1 cellular context compared by ENCODE assay signal in the genomic region with DNA sequence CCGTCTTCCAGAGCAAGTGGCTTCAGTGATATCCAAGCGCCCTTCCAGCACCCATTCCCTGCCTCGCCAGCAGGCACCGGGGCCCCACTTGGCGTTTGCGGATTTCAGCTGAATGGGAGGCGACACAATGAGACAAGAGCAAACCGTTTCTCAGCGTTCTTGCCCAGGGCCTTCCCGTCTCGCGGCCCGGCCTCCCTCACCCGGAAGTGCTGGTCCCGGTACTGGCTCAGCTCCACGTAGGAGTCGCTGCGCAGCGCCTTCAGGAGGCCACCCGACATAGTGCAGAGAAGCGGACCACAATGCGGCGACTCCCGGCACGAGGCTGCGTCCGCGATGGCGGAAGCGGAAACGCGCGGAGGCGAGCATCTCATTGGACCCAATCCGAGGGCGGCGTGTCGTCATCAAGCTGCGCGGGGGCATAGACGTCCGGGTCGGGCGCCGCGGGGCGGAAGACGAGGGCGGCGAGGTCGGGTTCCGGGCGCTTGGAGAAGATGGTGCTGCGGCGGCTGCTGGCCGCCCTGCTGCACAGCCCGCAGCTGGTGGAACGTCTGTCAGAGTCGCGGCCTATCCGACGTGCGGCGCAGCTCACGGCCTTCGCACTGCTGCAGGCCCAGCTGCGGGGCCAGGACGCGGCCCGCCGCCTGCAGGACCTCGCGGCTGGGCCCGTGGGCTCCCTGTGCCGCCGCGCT.
TF ChIP-seq lines count a peak whose summit lies in the region.

A gene (minus strand): TSS at position 303 of the 689 bp plus-strand sequence. CDS start 25 bp downstream, at position 278.

TF ChIP-seq in K562, 482 proteins besides CTCF, POLR2A, EP300 and RAD21 (continued from another document and continues in another):
- TF ChIP-seq, protein P1, sequence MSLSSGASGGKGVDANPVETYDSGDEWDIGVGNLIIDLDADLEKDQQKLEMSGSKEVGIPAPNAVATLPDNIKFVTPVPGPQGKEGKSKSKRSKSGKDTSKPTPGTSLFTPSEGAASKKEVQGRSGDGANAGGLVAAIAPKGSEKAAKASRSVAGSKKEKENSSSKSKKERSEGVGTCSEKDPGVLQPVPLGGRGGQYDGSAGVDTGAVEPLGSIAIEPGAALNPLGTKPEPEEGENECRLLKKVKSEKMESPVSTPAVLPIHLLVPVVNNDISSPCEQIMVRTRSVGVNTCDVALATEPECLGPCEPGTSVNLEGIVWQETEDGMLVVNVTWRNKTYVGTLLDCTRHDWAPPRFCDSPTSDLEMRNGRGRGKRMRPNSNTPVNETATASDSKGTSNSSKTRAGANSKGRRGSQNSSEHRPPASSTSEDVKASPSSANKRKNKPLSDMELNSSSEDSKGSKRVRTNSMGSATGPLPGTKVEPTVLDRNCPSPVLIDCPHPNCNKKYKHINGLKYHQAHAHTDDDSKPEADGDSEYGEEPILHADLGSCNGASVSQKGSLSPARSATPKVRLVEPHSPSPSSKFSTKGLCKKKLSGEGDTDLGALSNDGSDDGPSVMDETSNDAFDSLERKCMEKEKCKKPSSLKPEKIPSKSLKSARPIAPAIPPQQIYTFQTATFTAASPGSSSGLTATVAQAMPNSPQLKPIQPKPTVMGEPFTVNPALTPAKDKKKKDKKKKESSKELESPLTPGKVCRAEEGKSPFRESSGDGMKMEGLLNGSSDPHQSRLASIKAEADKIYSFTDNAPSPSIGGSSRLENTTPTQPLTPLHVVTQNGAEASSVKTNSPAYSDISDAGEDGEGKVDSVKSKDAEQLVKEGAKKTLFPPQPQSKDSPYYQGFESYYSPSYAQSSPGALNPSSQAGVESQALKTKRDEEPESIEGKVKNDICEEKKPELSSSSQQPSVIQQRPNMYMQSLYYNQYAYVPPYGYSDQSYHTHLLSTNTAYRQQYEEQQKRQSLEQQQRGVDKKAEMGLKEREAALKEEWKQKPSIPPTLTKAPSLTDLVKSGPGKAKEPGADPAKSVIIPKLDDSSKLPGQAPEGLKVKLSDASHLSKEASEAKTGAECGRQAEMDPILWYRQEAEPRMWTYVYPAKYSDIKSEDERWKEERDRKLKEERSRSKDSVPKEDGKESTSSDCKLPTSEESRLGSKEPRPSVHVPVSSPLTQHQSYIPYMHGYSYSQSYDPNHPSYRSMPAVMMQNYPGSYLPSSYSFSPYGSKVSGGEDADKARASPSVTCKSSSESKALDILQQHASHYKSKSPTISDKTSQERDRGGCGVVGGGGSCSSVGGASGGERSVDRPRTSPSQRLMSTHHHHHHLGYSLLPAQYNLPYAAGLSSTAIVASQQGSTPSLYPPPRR (CRISPR knock-in tag; IDR thresholded peaks at IDR 0.05; ENCODE audit: borderline replicate concordance): peak; percentile 96; the same call in 1 of the 2 replicates
- TF ChIP-seq, protein P2, sequence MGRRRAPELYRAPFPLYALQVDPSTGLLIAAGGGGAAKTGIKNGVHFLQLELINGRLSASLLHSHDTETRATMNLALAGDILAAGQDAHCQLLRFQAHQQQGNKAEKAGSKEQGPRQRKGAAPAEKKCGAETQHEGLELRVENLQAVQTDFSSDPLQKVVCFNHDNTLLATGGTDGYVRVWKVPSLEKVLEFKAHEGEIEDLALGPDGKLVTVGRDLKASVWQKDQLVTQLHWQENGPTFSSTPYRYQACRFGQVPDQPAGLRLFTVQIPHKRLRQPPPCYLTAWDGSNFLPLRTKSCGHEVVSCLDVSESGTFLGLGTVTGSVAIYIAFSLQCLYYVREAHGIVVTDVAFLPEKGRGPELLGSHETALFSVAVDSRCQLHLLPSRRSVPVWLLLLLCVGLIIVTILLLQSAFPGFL (CRISPR knock-in tag; IDR thresholded peaks at IDR 0.05): no peak
- TF ChIP-seq MAFF (IDR thresholded peaks at IDR 0.05; ENCODE audit: low read length) (no peak), ZNF717 (CRISPR knock-in tag; IDR thresholded peaks at IDR 0.05) (no peak), SLC30A9 (CRISPR knock-in tag; IDR thresholded peaks at IDR 0.05) (no peak), TGIF2 (CRISPR knock-in tag; IDR thresholded peaks at IDR 0.05) (peak; percentile 29; the same call in 1 of the 2 replicates), ZNF764 (CRISPR knock-in tag; IDR thresholded peaks at IDR 0.05; ENCODE audit: low read depth) (no peak), ZNF175 (CRISPR knock-in tag; IDR thresholded peaks at IDR 0.05; ENCODE audit: low read depth) (peak; percentile 30; the same call in 1 of the 2 replicates), ZBTB8A (IDR thresholded peaks at IDR 0.05; ENCODE audit: partially characterized antibody) (no peak), TCFL5 (CRISPR knock-in tag; conservative IDR thresholded peaks at IDR 0.05) (no peak), MYBL2 (IDR thresholded peaks at IDR 0.05; ENCODE audit: low read depth) (no peak), MYBL2 (CRISPR knock-in tag; IDR thresholded peaks at IDR 0.05; ENCODE audit: borderline replicate concordance) (no peak), RFX5 (IDR thresholded peaks at IDR 0.05; ENCODE audit: low read depth, low read length) (peak; percentile 27; the same call in 1 of the 2 replicates), ADNP (tag; IDR thresholded peaks at IDR 0.05) (no peak), ZNF197 (CRISPR knock-in tag; IDR thresholded peaks at IDR 0.05; ENCODE audit: low read depth) (no peak), DNMT1 (IDR thresholded peaks at IDR 0.05) (no peak), SPI1 (IDR thresholded peaks at IDR 0.05; ENCODE audit: borderline replicate concordance, low read depth, low read length) (peak; percentile 65; the same call in 1 of the 2 replicates), ZBTB7A (IDR thresholded peaks at IDR 0.05; ENCODE audit: borderline replicate concordance, control insufficient read depth, low read depth, low read length) (no peak; the same call in 1 of the 2 replicates), CBX2 (IDR thresholded peaks at IDR 0.05; ENCODE audit: insufficient read depth, low read length, poor library complexity, severe bottlenecking) (no peak), FOSL1 (tag; conservative IDR thresholded peaks at IDR 0.05) (0 out of 2 replicates have a peak, but pooled peaks have one; percentile 25), ZC3H4 (CRISPR knock-in tag; IDR thresholded peaks at IDR 0.05; ENCODE audit: borderline replicate concordance) (no peak)
- TF ChIP-seq, protein P3, sequence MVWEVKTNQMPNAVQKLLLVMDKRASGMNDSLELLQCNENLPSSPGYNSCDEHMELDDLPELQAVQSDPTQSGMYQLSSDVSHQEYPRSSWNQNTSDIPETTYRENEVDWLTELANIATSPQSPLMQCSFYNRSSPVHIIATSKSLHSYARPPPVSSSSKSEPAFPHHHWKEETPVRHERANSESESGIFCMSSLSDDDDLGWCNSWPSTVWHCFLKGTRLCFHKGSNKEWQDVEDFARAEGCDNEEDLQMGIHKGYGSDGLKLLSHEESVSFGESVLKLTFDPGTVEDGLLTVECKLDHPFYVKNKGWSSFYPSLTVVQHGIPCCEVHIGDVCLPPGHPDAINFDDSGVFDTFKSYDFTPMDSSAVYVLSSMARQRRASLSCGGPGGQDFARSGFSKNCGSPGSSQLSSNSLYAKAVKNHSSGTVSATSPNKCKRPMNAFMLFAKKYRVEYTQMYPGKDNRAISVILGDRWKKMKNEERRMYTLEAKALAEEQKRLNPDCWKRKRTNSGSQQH (CRISPR knock-in tag; IDR thresholded peaks at IDR 0.05): no peak
- TF ChIP-seq, protein P4, sequence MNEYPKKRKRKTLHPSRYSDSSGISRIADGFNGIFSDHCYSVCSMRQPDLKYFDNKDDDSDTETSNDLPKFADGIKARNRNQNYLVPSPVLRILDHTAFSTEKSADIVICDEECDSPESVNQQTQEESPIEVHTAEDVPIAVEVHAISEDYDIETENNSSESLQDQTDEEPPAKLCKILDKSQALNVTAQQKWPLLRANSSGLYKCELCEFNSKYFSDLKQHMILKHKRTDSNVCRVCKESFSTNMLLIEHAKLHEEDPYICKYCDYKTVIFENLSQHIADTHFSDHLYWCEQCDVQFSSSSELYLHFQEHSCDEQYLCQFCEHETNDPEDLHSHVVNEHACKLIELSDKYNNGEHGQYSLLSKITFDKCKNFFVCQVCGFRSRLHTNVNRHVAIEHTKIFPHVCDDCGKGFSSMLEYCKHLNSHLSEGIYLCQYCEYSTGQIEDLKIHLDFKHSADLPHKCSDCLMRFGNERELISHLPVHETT (CRISPR knock-in tag; conservative IDR thresholded peaks at IDR 0.05 in 1 of 2, IDR thresholded peaks at IDR 0.05 in 1 of 2): peak in 1 of 2 experiments; percentile 95; a peak in 2 of 4 replicates
- TF ChIP-seq, protein P5, sequence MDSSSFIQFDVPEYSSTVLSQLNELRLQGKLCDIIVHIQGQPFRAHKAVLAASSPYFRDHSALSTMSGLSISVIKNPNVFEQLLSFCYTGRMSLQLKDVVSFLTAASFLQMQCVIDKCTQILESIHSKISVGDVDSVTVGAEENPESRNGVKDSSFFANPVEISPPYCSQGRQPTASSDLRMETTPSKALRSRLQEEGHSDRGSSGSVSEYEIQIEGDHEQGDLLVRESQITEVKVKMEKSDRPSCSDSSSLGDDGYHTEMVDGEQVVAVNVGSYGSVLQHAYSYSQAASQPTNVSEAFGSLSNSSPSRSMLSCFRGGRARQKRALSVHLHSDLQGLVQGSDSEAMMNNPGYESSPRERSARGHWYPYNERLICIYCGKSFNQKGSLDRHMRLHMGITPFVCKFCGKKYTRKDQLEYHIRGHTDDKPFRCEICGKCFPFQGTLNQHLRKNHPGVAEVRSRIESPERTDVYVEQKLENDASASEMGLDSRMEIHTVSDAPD (CRISPR knock-in tag; IDR thresholded peaks at IDR 0.05): no peak
- TF ChIP-seq, protein P6, sequence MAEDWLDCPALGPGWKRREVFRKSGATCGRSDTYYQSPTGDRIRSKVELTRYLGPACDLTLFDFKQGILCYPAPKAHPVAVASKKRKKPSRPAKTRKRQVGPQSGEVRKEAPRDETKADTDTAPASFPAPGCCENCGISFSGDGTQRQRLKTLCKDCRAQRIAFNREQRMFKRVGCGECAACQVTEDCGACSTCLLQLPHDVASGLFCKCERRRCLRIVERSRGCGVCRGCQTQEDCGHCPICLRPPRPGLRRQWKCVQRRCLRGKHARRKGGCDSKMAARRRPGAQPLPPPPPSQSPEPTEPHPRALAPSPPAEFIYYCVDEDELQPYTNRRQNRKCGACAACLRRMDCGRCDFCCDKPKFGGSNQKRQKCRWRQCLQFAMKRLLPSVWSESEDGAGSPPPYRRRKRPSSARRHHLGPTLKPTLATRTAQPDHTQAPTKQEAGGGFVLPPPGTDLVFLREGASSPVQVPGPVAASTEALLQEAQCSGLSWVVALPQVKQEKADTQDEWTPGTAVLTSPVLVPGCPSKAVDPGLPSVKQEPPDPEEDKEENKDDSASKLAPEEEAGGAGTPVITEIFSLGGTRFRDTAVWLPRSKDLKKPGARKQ (CRISPR knock-in tag; IDR thresholded peaks at IDR 0.05): no peak
- TF ChIP-seq, protein P7, sequence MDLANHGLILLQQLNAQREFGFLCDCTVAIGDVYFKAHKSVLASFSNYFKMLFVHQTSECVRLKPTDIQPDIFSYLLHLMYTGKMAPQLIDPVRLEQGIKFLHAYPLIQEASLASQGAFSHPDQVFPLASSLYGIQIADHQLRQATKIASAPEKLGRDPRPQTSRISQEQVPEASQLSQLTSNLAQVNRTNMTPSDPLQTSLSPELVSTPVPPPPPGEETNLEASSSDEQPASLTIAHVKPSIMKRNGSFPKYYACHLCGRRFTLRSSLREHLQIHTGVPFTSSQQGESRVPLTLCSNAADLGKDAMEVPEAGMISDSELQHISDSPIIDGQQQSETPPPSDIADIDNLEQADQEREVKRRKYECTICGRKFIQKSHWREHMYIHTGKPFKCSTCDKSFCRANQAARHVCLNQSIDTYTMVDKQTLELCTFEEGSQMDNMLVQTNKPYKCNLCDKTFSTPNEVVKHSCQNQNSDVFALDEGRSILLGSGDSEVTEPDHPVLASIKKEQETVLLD (IDR thresholded peaks at IDR 0.05): peak; percentile 65
- TF ChIP-seq, protein P8, sequence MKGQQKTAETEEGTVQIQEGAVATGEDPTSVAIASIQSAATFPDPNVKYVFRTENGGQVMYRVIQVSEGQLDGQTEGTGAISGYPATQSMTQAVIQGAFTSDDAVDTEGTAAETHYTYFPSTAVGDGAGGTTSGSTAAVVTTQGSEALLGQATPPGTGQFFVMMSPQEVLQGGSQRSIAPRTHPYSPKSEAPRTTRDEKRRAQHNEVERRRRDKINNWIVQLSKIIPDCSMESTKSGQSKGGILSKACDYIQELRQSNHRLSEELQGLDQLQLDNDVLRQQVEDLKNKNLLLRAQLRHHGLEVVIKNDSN (CRISPR knock-in tag; IDR thresholded peaks at IDR 0.05): peak; percentile 78
- TF ChIP-seq, protein P9, sequence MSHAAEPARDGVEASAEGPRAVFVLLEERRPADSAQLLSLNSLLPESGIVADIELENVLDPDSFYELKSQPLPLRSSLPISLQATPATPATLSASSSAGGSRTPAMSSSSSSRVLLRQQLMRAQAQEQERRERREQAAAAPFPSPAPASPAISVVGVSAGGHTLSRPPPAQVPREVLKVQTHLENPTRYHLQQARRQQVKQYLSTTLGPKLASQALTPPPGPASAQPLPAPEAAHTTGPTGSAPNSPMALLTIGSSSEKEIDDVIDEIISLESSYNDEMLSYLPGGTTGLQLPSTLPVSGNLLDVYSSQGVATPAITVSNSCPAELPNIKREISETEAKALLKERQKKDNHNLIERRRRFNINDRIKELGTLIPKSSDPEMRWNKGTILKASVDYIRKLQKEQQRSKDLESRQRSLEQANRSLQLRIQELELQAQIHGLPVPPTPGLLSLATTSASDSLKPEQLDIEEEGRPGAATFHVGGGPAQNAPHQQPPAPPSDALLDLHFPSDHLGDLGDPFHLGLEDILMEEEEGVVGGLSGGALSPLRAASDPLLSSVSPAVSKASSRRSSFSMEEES (CRISPR knock-in tag; IDR thresholded peaks at IDR 0.05): no peak
